10 cellular contexts compared by ENCODE assay signal in genomic region chr6:83488861-83489260, GRCh38. TPM values are rescaled to one million over a fixed set of nuclear protein-coding genes. Genes with fewer than 3 reads are reported as not detected.
"Had no signal": no experiment of that assay in that cellular context is flagged by ENCODE, and none has a peak within 500 bp of the region (broad histone marks: within the 10 kb centered on the region; RNA-seq: fewer than 3 reads in every experiment).

No MANE protein-coding gene starts in this region.

- H3K36me3 Mint-ChIP-seq: IgD-negative memory B cell had no signal

- ATAC-seq: HCT116, HepG2 had no signal

- H3K27ac Mint-ChIP-seq: HFFc6 had no signal

- H3K9ac ChIP-seq: GM23248 had no signal

- H2AFZ ChIP-seq: GM23248 had no signal

- H3K4me3 Mint-ChIP-seq: HFFc6, IgD-negative memory B cell had no signal

- H3K4me3 ChIP-seq: GM23248, HAP-1 had no signal

- H3K36me3 ChIP-seq: HAP-1 had no signal

- H3K9me3 Mint-ChIP-seq: HFFc6, IgD-negative memory B cell had no signal

- H3K27me3 Mint-ChIP-seq: IgD-negative memory B cell had no signal

- DNase-seq: GM23248, GOT3, H7, HFFc6 had no signal

- H3K27ac ChIP-seq: GM23248, HL-60 had no signal

- H3K4me1 Mint-ChIP-seq: IgD-negative memory B cell had no signal

- H3K9me3 ChIP-seq: HAP-1 had no signal

RNA-seq across cellular contexts. Expression of gene PRSS35, which starts 23.5 kb away (rescaled TPM):
- total RNA-seq: GM23248, H4, HepG2 had no signal
- polyA plus RNA-seq: GM23248, HepG2, IgD-negative memory B cell had no signal

RNA-seq across cellular contexts. Expression of gene ME1, which starts 58.0 kb away (rescaled TPM):
- total RNA-seq: HepG2 had no signal
- polyA plus RNA-seq: HepG2, IgD-negative memory B cell had no signal
